In genomic region chr15:89243691-89244511, GRCh38 we compare ENCODE assay signal across 8 cellular contexts. TPM values are rescaled to one million over a fixed set of nuclear protein-coding genes. Genes with fewer than 3 reads are reported as not detected.
DNase-seq lines count a peak whose midpoint lies in the region; ATAC-seq and TF ChIP-seq lines count a peak whose summit lies in the region.

FANCI (plus strand) TSS chr15:89243979; CDS start chr15:89247648, 3,669 bp downstream.

- 0% methylated on average over 34 of the region's 66 CpGs for WGBS in right lobe of liver (ENCODE audit: insufficient coverage, low coverage, low lambda C conversion rate, missing lambda C conversion rate)

- H3K27me3 Mint-ChIP-seq in CD4-positive, CD25-positive, alpha-beta regulatory T cell = peaks cover under 1% of the 10 kb centered on the region

- TF ChIP-seq CTCF in right lobe of liver (IDR thresholded peaks at IDR 0.05) = peak; percentile 34 to 67 (median 50)

- peaks cover 12 to 39% (median 28%) of the 10 kb centered on the region in 4 donors for H3K4me1 Mint-ChIP-seq in CD4-positive, CD25-positive, alpha-beta regulatory T cell

- H3K4me3 ChIP-seq in CD4-positive, CD25-positive, alpha-beta regulatory T cell (ENCODE audit: low read depth, low read length) = peak within 1 kb of the TSS; percentile 89
- H3K4me3 ChIP-seq in right lobe of liver = peak within 1 kb of the TSS; percentile 60 to 66 (median 65)

- H3K9me3 Mint-ChIP-seq in CD4-positive, CD25-positive, alpha-beta regulatory T cell = peaks cover 0 to 1% (median 0%) of the 10 kb centered on the region in 7 donors

- no peaks in the 10 kb centered on the region for H3K27me3 ChIP-seq in CD4-positive, CD25-positive, alpha-beta regulatory T cell (ENCODE audit: control insufficient read depth, insufficient read depth, low read length)
- no peaks in the 10 kb centered on the region for H3K27me3 ChIP-seq in right lobe of liver

- TF ChIP-seq POLR2A in right lobe of liver (IDR thresholded peaks at IDR 0.05) = peak; percentile 59

- H3K27ac ChIP-seq in CD4-positive, CD25-positive, alpha-beta regulatory T cell (ENCODE audit: insufficient read depth, low read length, poor library complexity, severe bottlenecking) = peak within 1 kb of the TSS; percentile 35
- peak within 1 kb of the TSS; percentile 61 to 75 (median 74) for H3K27ac ChIP-seq in right lobe of liver

- peaks cover 15% of the 10 kb centered on the region for H3K4me1 ChIP-seq in CD4-positive, CD25-positive, alpha-beta regulatory T cell (ENCODE audit: control insufficient read depth, insufficient read depth, low read length, poor library complexity, severe bottlenecking)
- peaks cover 0 to 6% (median 0%) of the 10 kb centered on the region in 4 donors for H3K4me1 ChIP-seq in right lobe of liver

- H3K9me3 ChIP-seq in CD4-positive, CD25-positive, alpha-beta regulatory T cell (ENCODE audit: control insufficient read depth in 2 of 2, low read length in 2 of 2) = no peaks in the 10 kb centered on the region
- H3K9me3 ChIP-seq in right lobe of liver = no peaks in the 10 kb centered on the region

- ATAC-seq in CD4-positive, CD25-positive, alpha-beta regulatory T cell (ENCODE audit: low read depth in 2 of 2) = peak; percentile 98 to 99
- ATAC-seq in GM19395 (IDR thresholded peaks at IDR 0.05; ENCODE audit: unreplicated experiment) (peak; percentile 95), HG03565 (IDR thresholded peaks at IDR 0.05; ENCODE audit: unreplicated experiment) (peak; percentile 84), right lobe of liver (peak; percentile 99 to 100 (median 100))

- no peaks in the 10 kb centered on the region for H3K36me3 ChIP-seq in CD4-positive, CD25-positive, alpha-beta regulatory T cell (ENCODE audit: control insufficient read depth, insufficient read depth, low read length)
- H3K36me3 ChIP-seq in right lobe of liver = no peaks in the 10 kb centered on the region

- H3K36me3 Mint-ChIP-seq in CD4-positive, CD25-positive, alpha-beta regulatory T cell = peaks cover 11% of the 10 kb centered on the region

- H3K27ac Mint-ChIP-seq in CD4-positive, CD25-positive, alpha-beta regulatory T cell = peak within 1 kb of the TSS; percentile 89 to 93 (median 91)

- DNase-seq in CD4-positive, CD25-positive, alpha-beta regulatory T cell = peak; percentile 91 to 96 (median 94)
- peak; percentile 81 for DNase-seq in NCI-H748 treated with DMSO at 0.1 percent for 48 hours (lab: John Stamatoyannopoulos, UW)
- DNase-seq in activated CD4-positive, alpha-beta T cell treated with anti-CD3 and anti-CD28 coated beads, Interleukin-2, amount 50 U/mL, for 4 hours = peak; percentile 96 to 97
- peak; percentile 83 to 92 for DNase-seq in dermis microvascular lymphatic vessel endothelial cell (ENCODE audit: low read depth in 2 of 2)
- DNase-seq in right lobe of liver = peak; percentile 98
- peak; percentile 94 to 96 for DNase-seq in stimulated activated CD4-positive, alpha-beta T cell treated with anti-CD3 and anti-CD28 coated beads, Interleukin-4, amount 100 ng/mL, for 4 hours

- peak within 1 kb of the TSS; percentile 91 to 98 (median 95) for H3K4me3 Mint-ChIP-seq in CD4-positive, CD25-positive, alpha-beta regulatory T cell

- intact Hi-C loops in right lobe of liver (cut with DNase I) = no loop called here

RNA-seq across cellular contexts. Expression of gene FANCI, which starts in this region (rescaled TPM):
- 16.8 TPM for total RNA-seq in CD4-positive, CD25-positive, alpha-beta regulatory T cell
- 10 to 100 TPM in 2 of 4 donors, 1 to 10 TPM in 2; 7.8 to 15.9 (median 11.1) TPM for polyA plus RNA-seq in CD4-positive, CD25-positive, alpha-beta regulatory T cell
- total RNA-seq in dermis microvascular lymphatic vessel endothelial cell (19.3 and 33.6 TPM in 2 replicates), right lobe of liver (1 to 10 TPM in 5 of 6 experiments, under 1 TPM in 1; 0.98 to 7.2 (median 2.8) TPM)

Comparison
In these comparisons a context has a peak if more than half of its experiments do, and no peak if none do; other contexts are left out.
1. Peak in every context shown above with its lines: DNase-seq, ATAC-seq, H3K4me3 ChIP-seq and H3K27ac ChIP-seq.